ENCODE assay signal across 13 cellular contexts in the genomic region with DNA sequence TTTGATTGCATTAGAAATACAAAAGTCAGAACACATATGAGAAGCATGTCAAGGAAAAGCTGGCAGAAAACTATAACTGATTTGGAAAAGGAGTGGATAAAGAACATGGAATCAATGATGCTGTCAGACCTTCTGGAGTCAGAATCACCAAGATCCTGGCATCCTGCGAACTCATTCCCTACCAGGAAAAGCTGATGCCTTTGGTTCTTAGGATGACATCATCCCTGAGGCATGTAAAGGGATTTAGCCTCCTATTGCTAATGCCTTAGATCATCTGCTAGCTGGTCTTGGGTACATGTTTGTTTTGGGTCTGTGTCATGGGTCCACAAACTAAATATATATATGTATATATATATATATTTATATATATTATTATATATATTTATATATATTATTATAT.
DNase-seq lines count a peak whose midpoint lies in the region; ATAC-seq, FAIRE-seq and TF ChIP-seq lines count a peak whose summit lies in the region.
"Had no signal": no experiment of that assay in that cellular context is flagged by ENCODE, and none has a peak within 500 bp of the region (broad histone marks: within the 10 kb centered on the region; RNA-seq: fewer than 3 reads in every experiment).

No MANE protein-coding gene starts in this region.

- in situ Hi-C loops in brain microvascular endothelial cell (cut with HindIII; ENCODE audit: low pct_ligation_motif_present, low sequenced_read_pairs), result no loop called here

- DNase-seq in AG10803 (ENCODE audit: low read depth) (peak; percentile 46), HT1080 (ENCODE audit: low read depth) (peak; percentile 77), brain microvascular endothelial cell (peak; percentile 77), keratinocyte (ENCODE audit: low read depth, low spot score) (peak; percentile 69), COLO668 (lab: John Stamatoyannopoulos, UW; ENCODE audit: unreplicated experiment) (no peak), left ventricle myocardium superior (no peak), DMS114 treated with DMSO at 0.1 percent for 48 hours (lab: John Stamatoyannopoulos, UW; ENCODE audit: unreplicated experiment) (no peak)
- no peak for DNase-seq in stimulated activated CD4-positive, alpha-beta T cell treated with anti-CD3 and anti-CD28 coated beads, Interleukin-12 subunit alpha, Interleukin-12 subunit beta, amount 100 ng/mL, for 4 hours
- DNase-seq: COR-L47; naive B cell; stimulated activated CD4-positive, alpha-beta T cell treated with anti-CD3 and anti-CD28 coated beads, Interleukin-2, amount 100 ng/mL, for 48 hours; substantia nigra had no signal

- no peak overlapping the region for H3K4me3 ChIP-seq in AG10803 (ENCODE audit: low read length)
- no peak overlapping the region for H3K4me3 ChIP-seq in brain microvascular endothelial cell (ENCODE audit: low read depth, low read length)
- no peak overlapping the region for H3K4me3 ChIP-seq in keratinocyte (ENCODE audit: control insufficient read depth in 2 of 3, extremely low read depth in 1 of 3, insufficient read depth in 2 of 3, low read depth in 1 of 3, low read length in 3 of 3)
- H3K4me3 ChIP-seq: ascending aorta had no signal

- intact Hi-C loops in left ventricle myocardium superior (cut with micrococcal nuclease), result no loop called here

- H3K27me3 ChIP-seq in brain microvascular endothelial cell (replicated peaks), result no peaks in the 10 kb centered on the region
- H3K27me3 ChIP-seq in keratinocyte (ENCODE audit: control insufficient read depth, extremely low read depth, insufficient read depth, low read length), result no peaks in the 10 kb centered on the region
- H3K27me3 ChIP-seq: ascending aorta had no signal

- H4K20me1 ChIP-seq in keratinocyte (ENCODE audit: control insufficient read depth, extremely low read depth, insufficient read depth, low read length), result no peaks in the 10 kb centered on the region

- TF ChIP-seq CTCF in AG10803 (conservative IDR thresholded peaks at IDR 0.05; ENCODE audit: low read length) (no peak), brain microvascular endothelial cell (IDR thresholded peaks at IDR 0.05; ENCODE audit: low read depth, low read length, missing control alignments) (no peak), keratinocyte (optimal IDR thresholded peaks at IDR 0.05 in 1 of 3, IDR thresholded peaks at IDR 0.05 in 1 of 3, conservative IDR thresholded peaks at IDR 0.05 in 1 of 3; ENCODE audit: extremely low read depth in 1 of 3, insufficient read depth in 2 of 3, low read length in 3 of 3) (no peak)

- FAIRE-seq in keratinocyte (lab: Jason Lieb, UNC), result peak; percentile 89

- H3K9ac ChIP-seq in keratinocyte (ENCODE audit: control insufficient read depth, extremely low read depth, insufficient read depth, low read length), result no peak overlapping the region

- no peak overlapping the region for H3K4me2 ChIP-seq in keratinocyte (ENCODE audit: control insufficient read depth, extremely low read depth, insufficient read depth, low read depth, low read length)

- no peaks in the 10 kb centered on the region for H3K79me2 ChIP-seq in keratinocyte (ENCODE audit: control insufficient read depth, insufficient read depth, low read length)

- no peaks in the 10 kb centered on the region for H3K9me3 ChIP-seq in keratinocyte (ENCODE audit: control insufficient read depth, low read depth, low read length)
- H3K9me3 ChIP-seq: ascending aorta had no signal

- H3K9me1 ChIP-seq in keratinocyte (ENCODE audit: control insufficient read depth, extremely low read depth, insufficient read depth, low read length), result no peaks in the 10 kb centered on the region

- H3K4me1 ChIP-seq in keratinocyte (ENCODE audit: control insufficient read depth, extremely low read depth, insufficient read depth, low read length), result peaks cover 10% of the 10 kb centered on the region
- H3K4me1 ChIP-seq: ascending aorta had no signal

- H3K36me3 ChIP-seq in brain microvascular endothelial cell (replicated peaks) (no peaks in the 10 kb centered on the region), keratinocyte (ENCODE audit: control insufficient read depth in 2 of 2, extremely low read depth in 1 of 2, insufficient read depth in 2 of 2, low read length in 2 of 2) (no peaks in the 10 kb centered on the region)
- H3K36me3 ChIP-seq: ascending aorta had no signal

- H3K27ac ChIP-seq in brain microvascular endothelial cell (no peak overlapping the region), keratinocyte (ENCODE audit: control insufficient read depth, insufficient read depth, low read length) (no peak overlapping the region)
- H3K27ac ChIP-seq: ascending aorta had no signal

- H2AFZ ChIP-seq in keratinocyte (ENCODE audit: control insufficient read depth, low read length), result no peak overlapping the region

- dilution Hi-C loops in keratinocyte (cut with MboI; ENCODE audit: extremely low pct_ligation_motif_present, low sequenced_read_pairs), result no loop called here

- no peak for ATAC-seq in left ventricle myocardium superior

Comparison
In these comparisons a context has a peak if more than half of its experiments do, and no peak if none do; other contexts are left out.
1. DNase-seq: peak in AG10803 (single experiment), HT1080 (single experiment), brain microvascular endothelial cell (single experiment) and keratinocyte (single experiment); none in COLO668 (single experiment), left ventricle myocardium superior (single experiment), stimulated activated CD4-positive, alpha-beta T cell treated with anti-CD3 and anti-CD28 coated beads, Interleukin-12 subunit alpha, Interleukin-12 subunit beta, amount 100 ng/mL, for 4 hours (single experiment) and DMS114 treated with DMSO at 0.1 percent for 48 hours (single experiment).